ENCODE assay signal across 9 cellular contexts in genomic region chr6:29749668-29750067, GRCh38. TPM values are rescaled to one million over a fixed set of nuclear protein-coding genes. Genes with fewer than 3 reads are reported as not detected.
DNase-seq lines count a peak whose midpoint lies in the region; ATAC-seq, FAIRE-seq and TF ChIP-seq lines count a peak whose summit lies in the region.
"Had no signal": no experiment of that assay in that cellular context is flagged by ENCODE, and none has a peak within 500 bp of the region (broad histone marks: within the 10 kb centered on the region; RNA-seq: fewer than 3 reads in every experiment).

No MANE protein-coding gene starts in this region.

- H3K4me2 ChIP-seq in astrocyte (ENCODE audit: low read length), result no peak overlapping the region

- H3K4me1 ChIP-seq in astrocyte (ENCODE audit: insufficient read depth, low read length), result peaks cover 12% of the 10 kb centered on the region
- peaks cover 21 to 23% of the 10 kb centered on the region in 2 donors for H3K4me1 ChIP-seq in mucosa of rectum (ENCODE audit: control insufficient read depth in 2 of 2, insufficient read depth in 2 of 2, low read length in 2 of 2)

- H3K27ac ChIP-seq in astrocyte (ENCODE audit: low read depth, low read length) (no peak overlapping the region), mucosa of rectum (ENCODE audit: low read depth in 2 of 2, low read length in 2 of 2) (peak overlapping the region in 1 of 2 donors; percentile 5)

- H3K36me3 ChIP-seq in astrocyte (ENCODE audit: insufficient read depth, low read length) (no peaks in the 10 kb centered on the region), mucosa of rectum (ENCODE audit: control insufficient read depth in 2 of 2, insufficient read depth in 2 of 2, low read length in 2 of 2) (no peaks in the 10 kb centered on the region)

- no peak for ATAC-seq in GM19328 (IDR thresholded peaks at IDR 0.05; ENCODE audit: unreplicated experiment)

- peaks cover 2% of the 10 kb centered on the region for H3K36me3 Mint-ChIP-seq in activated naive CD4-positive, alpha-beta T cell treated with anti-CD3 and anti-CD28 coated beads, Interleukin-2, amount 50 U/mL, for 24 hours
- H3K36me3 Mint-ChIP-seq in astrocyte (ENCODE audit: low read depth, unreplicated experiment) (peaks cover 2% of the 10 kb centered on the region), type B pancreatic cell (no peaks in the 10 kb centered on the region)

- H3K9me3 ChIP-seq in astrocyte (ENCODE audit: insufficient read depth, low read depth, low read length) (no peaks in the 10 kb centered on the region), mucosa of rectum (ENCODE audit: control insufficient read depth in 2 of 2, low read length in 2 of 2) (no peaks in the 10 kb centered on the region)

- H3K4me1 Mint-ChIP-seq in activated naive CD4-positive, alpha-beta T cell treated with anti-CD3 and anti-CD28 coated beads, Interleukin-2, amount 50 U/mL, for 24 hours, result peaks cover 56% of the 10 kb centered on the region
- peaks cover 3% of the 10 kb centered on the region for H3K4me1 Mint-ChIP-seq in astrocyte (ENCODE audit: low read depth, unreplicated experiment)
- H3K4me1 Mint-ChIP-seq in type B pancreatic cell (ENCODE audit: unreplicated experiment), result peaks cover 17% of the 10 kb centered on the region

- no peaks in the 10 kb centered on the region for H4K20me1 ChIP-seq in astrocyte (ENCODE audit: insufficient read depth, low read length)

- H3K4me3 ChIP-seq in astrocyte (ENCODE audit: insufficient read depth, low read depth, low read length) (no peak overlapping the region), mucosa of rectum (ENCODE audit: low read length in 2 of 2) (peak overlapping the region; percentile 81 to 84)

- no peaks in the 10 kb centered on the region for H3K79me2 ChIP-seq in astrocyte (ENCODE audit: insufficient read depth, low read length)

- DNase-seq in activated naive CD4-positive, alpha-beta T cell (lab: John Stamatoyannopoulos, UW), result no peak
- DNase-seq in astrocyte (ENCODE audit: low read depth) (no peak), type B pancreatic cell (ENCODE audit: extremely low spot score, unreplicated experiment) (no peak), C1 segment of cervical spinal cord (lab: John Stamatoyannopoulos, UW) (no peak)
- DNase-seq in effector CD8-positive, alpha-beta T cell (lab: John Stamatoyannopoulos, UW), result no peak

- H3K27ac Mint-ChIP-seq in activated naive CD4-positive, alpha-beta T cell treated with anti-CD3 and anti-CD28 coated beads, Interleukin-2, amount 50 U/mL, for 24 hours, result no peak overlapping the region
- H3K27ac Mint-ChIP-seq in astrocyte (ENCODE audit: unreplicated experiment), result no peak overlapping the region
- no peak overlapping the region for H3K27ac Mint-ChIP-seq in type B pancreatic cell

- FAIRE-seq in astrocyte (lab: Jason Lieb, UNC), result no peak
- FAIRE-seq: islet of Langerhans had no signal

- no peak overlapping the region for H3K9ac ChIP-seq in astrocyte (ENCODE audit: low read length)
- H3K9ac ChIP-seq in mucosa of rectum (ENCODE audit: low read depth in 1 of 2, low read length in 2 of 2), result no peak overlapping the region

- peak overlapping the region; percentile 97 for H3K4me3 Mint-ChIP-seq in activated naive CD4-positive, alpha-beta T cell treated with anti-CD3 and anti-CD28 coated beads, Interleukin-2, amount 50 U/mL, for 24 hours
- peak overlapping the region; percentile 93 for H3K4me3 Mint-ChIP-seq in astrocyte (ENCODE audit: unreplicated experiment)
- peak overlapping the region; percentile 91 for H3K4me3 Mint-ChIP-seq in type B pancreatic cell

- no peaks in the 10 kb centered on the region for H3K9me3 Mint-ChIP-seq in activated naive CD4-positive, alpha-beta T cell treated with anti-CD3 and anti-CD28 coated beads, Interleukin-2, amount 50 U/mL, for 24 hours
- H3K9me3 Mint-ChIP-seq in astrocyte (ENCODE audit: unreplicated experiment) (no peaks in the 10 kb centered on the region), type B pancreatic cell (no peaks in the 10 kb centered on the region)

- H3K27me3 ChIP-seq in astrocyte (ENCODE audit: insufficient read depth, low read length), result peaks cover 7% of the 10 kb centered on the region
- H3K27me3 ChIP-seq in mucosa of rectum (ENCODE audit: control insufficient read depth in 2 of 2, insufficient read depth in 2 of 2, low read length in 2 of 2), result peaks cover 0 to 14% of the 10 kb centered on the region in 2 donors

- no peaks in the 10 kb centered on the region for H3K27me3 Mint-ChIP-seq in activated naive CD4-positive, alpha-beta T cell treated with anti-CD3 and anti-CD28 coated beads, Interleukin-2, amount 50 U/mL, for 24 hours
- H3K27me3 Mint-ChIP-seq in astrocyte (ENCODE audit: low read depth, unreplicated experiment), result peaks cover 53% of the 10 kb centered on the region
- peaks cover 92% of the 10 kb centered on the region for H3K27me3 Mint-ChIP-seq in type B pancreatic cell

- no peak overlapping the region for H2AFZ ChIP-seq in astrocyte (ENCODE audit: low read depth, low read length)

- TF ChIP-seq CTCF in astrocyte (IDR thresholded peaks at IDR 0.05; ENCODE audit: insufficient read depth, low read depth, low read length), result no peak
- TF ChIP-seq CTCF in type B pancreatic cell (conservative IDR thresholded peaks at IDR 0.05), result no peak

RNA-seq across cellular contexts. Expression of gene HLA-F, which starts 26.4 kb away (rescaled TPM):
- total RNA-seq in astrocyte (6.0 and 7.4 TPM in 2 replicates), type B pancreatic cell (ENCODE audit: low replicate concordance) (2.8 and 13.2 TPM in 2 replicates)
